ENCODE assay signal across 16 cellular contexts in genomic region chr2:113799375-113799774, GRCh38. TPM values are rescaled to one million over a fixed set of nuclear protein-coding genes. Genes with fewer than 3 reads are reported as not detected.
DNase-seq lines count a peak whose midpoint lies in the region; ATAC-seq and TF ChIP-seq lines count a peak whose summit lies in the region.
"Had no signal": no experiment of that assay in that cellular context is flagged by ENCODE, and none has a peak within 500 bp of the region (broad histone marks: within the 10 kb centered on the region; RNA-seq: fewer than 3 reads in every experiment).

No MANE protein-coding gene starts in this region.

- H3K4me1 ChIP-seq in GM23248 (ENCODE audit: insufficient read depth): no peaks in the 10 kb centered on the region
- H3K4me1 ChIP-seq in parathyroid adenoma: no peaks in the 10 kb centered on the region
- H3K4me1 ChIP-seq in naive thymus-derived CD4-positive, alpha-beta T cell (ENCODE audit: control insufficient read depth in 2 of 2, insufficient read depth in 2 of 2, low read length in 2 of 2): no peaks in the 10 kb centered on the region

- H3K27ac ChIP-seq in GM23248 (no peak overlapping the region), parathyroid adenoma (no peak overlapping the region)
- H3K27ac ChIP-seq in naive thymus-derived CD4-positive, alpha-beta T cell (ENCODE audit: low read depth, low read length): no peak overlapping the region

- in situ Hi-C loops in GM23248 (cut with MboI) (no loop called here), astrocyte of the spinal cord (cut with HindIII; ENCODE audit: low sequenced_read_pairs) (no loop called here)

- H3K4me3 Mint-ChIP-seq in naive thymus-derived CD4-positive, alpha-beta T cell: no peak overlapping the region
- H3K4me3 Mint-ChIP-seq: activated CD4-positive, alpha-beta T cell treated with anti-CD3 and anti-CD28 coated beads for 36 hours; activated naive CD8-positive, alpha-beta T cell treated with anti-CD3 and anti-CD28 coated beads for 36 hours; CD8-positive, alpha-beta memory T cell; endodermal cell; immature natural killer cell; nephron; T-helper 1 cell treated with Interleukin-12 subunit alpha and Interleukin-12 subunit beta and Interleukin-4 antibody, amounts not matched to agents 30 μg/mL and 1 μg/mL, for 36 hours had no signal

- H3K36me3 ChIP-seq in GM23248 (ENCODE audit: low read depth): no peaks in the 10 kb centered on the region
- H3K36me3 ChIP-seq in parathyroid adenoma (ENCODE audit: control insufficient read depth, insufficient read depth, low read length): no peaks in the 10 kb centered on the region
- H3K36me3 ChIP-seq in naive thymus-derived CD4-positive, alpha-beta T cell (ENCODE audit: control insufficient read depth in 2 of 3, insufficient read depth in 3 of 3, low read length in 3 of 3): no peaks in the 10 kb centered on the region

- H3K79me2 ChIP-seq in GM23248 (ENCODE audit: insufficient read depth): no peaks in the 10 kb centered on the region
- H3K79me2 ChIP-seq in parathyroid adenoma: no peaks in the 10 kb centered on the region

- H3K36me3 Mint-ChIP-seq in naive thymus-derived CD4-positive, alpha-beta T cell: no peaks in the 10 kb centered on the region
- H3K36me3 Mint-ChIP-seq: activated naive CD8-positive, alpha-beta T cell treated with anti-CD3 and anti-CD28 coated beads for 36 hours; CD8-positive, alpha-beta memory T cell; immature natural killer cell had no signal

- peak; percentile 63 for DNase-seq in GM23248
- DNase-seq in NOMO-1 treated with dmso at 0.1 percent for 144 hours (lab: John Stamatoyannopoulos, UW; ENCODE audit: unreplicated experiment): peak; percentile 38
- DNase-seq in astrocyte of the spinal cord (ENCODE audit: low read depth, low spot score): no peak
- DNase-seq in naive thymus-derived CD4-positive, alpha-beta T cell: no peak
- no peak for DNase-seq in NCI-H1436 (lab: John Stamatoyannopoulos, UW)
- DNase-seq: activated CD4-positive, alpha-beta T cell treated with anti-CD3 and anti-CD28 coated beads for 36 hours; activated naive CD8-positive, alpha-beta T cell treated with anti-CD3 and anti-CD28 coated beads for 36 hours; caudate nucleus; CD8-positive, alpha-beta memory T cell; endodermal cell; immature natural killer cell; stimulated activated CD4-positive, alpha-beta T cell treated with anti-CD3 and anti-CD28 coated beads, Interleukin-15, amount 100 ng/mL, for 24 hours had no signal

- no peak overlapping the region for H3K27ac Mint-ChIP-seq in naive thymus-derived CD4-positive, alpha-beta T cell
- H3K27ac Mint-ChIP-seq: activated CD4-positive, alpha-beta T cell treated with anti-CD3 and anti-CD28 coated beads for 36 hours; activated naive CD8-positive, alpha-beta T cell treated with anti-CD3 and anti-CD28 coated beads for 36 hours; CD8-positive, alpha-beta memory T cell; endodermal cell; immature natural killer cell; T-helper 1 cell treated with Interleukin-12 subunit alpha and Interleukin-12 subunit beta and Interleukin-4 antibody, amounts not matched to agents 30 μg/mL and 1 μg/mL, for 36 hours had no signal

- H3K4me2 ChIP-seq in GM23248 (ENCODE audit: unreplicated experiment) (no peak overlapping the region), parathyroid adenoma (ENCODE audit: low read length) (no peak overlapping the region)

- H3K4me3 ChIP-seq in GM23248 (no peak overlapping the region), astrocyte of the spinal cord (ENCODE audit: low read depth, low read length) (no peak overlapping the region), parathyroid adenoma (ENCODE audit: low read depth, low read length) (no peak overlapping the region)
- no peak overlapping the region for H3K4me3 ChIP-seq in naive thymus-derived CD4-positive, alpha-beta T cell (ENCODE audit: low read length)

- H3K9ac ChIP-seq in GM23248 (0 out of 2 replicates have a peak overlapping the region, but pooled peaks have one; percentile 10), parathyroid adenoma (no peak overlapping the region)

- WGBS in GM23248 (ENCODE audit: low coverage in 1 of 2, low lambda C conversion rate in 2 of 2, missing lambda C conversion rate in 2 of 2), 2 experiments: 35 to 36% methylated on average over 4 of the region's 4 CpGs

- H3K27me3 ChIP-seq in GM23248 (replicated peaks; ENCODE audit: insufficient read depth) (no peaks in the 10 kb centered on the region), parathyroid adenoma (ENCODE audit: control insufficient read depth, insufficient read depth, low read length) (no peaks in the 10 kb centered on the region)
- H3K27me3 ChIP-seq in naive thymus-derived CD4-positive, alpha-beta T cell (ENCODE audit: control insufficient read depth in 2 of 2, insufficient read depth in 2 of 2, low read length in 2 of 2): no peaks in the 10 kb centered on the region

- intact Hi-C loops in naive thymus-derived CD4-positive, alpha-beta T cell (cut with micrococcal nuclease): no loop called here

- H3K9me3 Mint-ChIP-seq in naive thymus-derived CD4-positive, alpha-beta T cell: peaks cover 0 to 1% (median 0%) of the 10 kb centered on the region in 11 donors
- H3K9me3 Mint-ChIP-seq: activated naive CD8-positive, alpha-beta T cell treated with anti-CD3 and anti-CD28 coated beads for 36 hours; CD8-positive, alpha-beta memory T cell; endodermal cell; immature natural killer cell; nephron; T-helper 1 cell treated with Interleukin-12 subunit alpha and Interleukin-12 subunit beta and Interleukin-4 antibody, amounts not matched to agents 30 μg/mL and 1 μg/mL, for 36 hours had no signal

- no peaks in the 10 kb centered on the region for H3K9me2 ChIP-seq in GM23248 (ENCODE audit: insufficient read depth)

- peak; percentile 7 for TF ChIP-seq CTCF in astrocyte of the spinal cord (IDR thresholded peaks at IDR 0.05; ENCODE audit: low read depth, low read length)
- peak; percentile 8 for TF ChIP-seq CTCF in parathyroid adenoma (IDR thresholded peaks at IDR 0.05)

- H3K4me1 Mint-ChIP-seq in naive thymus-derived CD4-positive, alpha-beta T cell: peaks cover 0 to 9% (median 0%) of the 10 kb centered on the region in 7 donors
- H3K4me1 Mint-ChIP-seq: CD8-positive, alpha-beta memory T cell; immature natural killer cell had no signal

- no peaks in the 10 kb centered on the region for H3F3A ChIP-seq in GM23248 (ENCODE audit: insufficient read depth)

- H4K20me1 ChIP-seq in GM23248 (ENCODE audit: insufficient read depth): no peaks in the 10 kb centered on the region

- H3K9me3 ChIP-seq in GM23248 (ENCODE audit: low read depth) (no peaks in the 10 kb centered on the region), parathyroid adenoma (ENCODE audit: control insufficient read depth, low read length) (no peaks in the 10 kb centered on the region)
- no peaks in the 10 kb centered on the region for H3K9me3 ChIP-seq in naive thymus-derived CD4-positive, alpha-beta T cell (ENCODE audit: control insufficient read depth in 2 of 3, low read length in 3 of 3)

- POLR2A ChIA-PET in naive thymus-derived CD4-positive, alpha-beta T cell (lab: Charles Lee): no interaction called here

- no peak for ATAC-seq in naive thymus-derived CD4-positive, alpha-beta T cell
- ATAC-seq in GM21381 (IDR thresholded peaks at IDR 0.05; ENCODE audit: unreplicated experiment): no peak
- ATAC-seq: activated CD4-positive, alpha-beta T cell treated with anti-CD3 and anti-CD28 coated beads for 36 hours had no signal

- CTCF ChIA-PET in naive thymus-derived CD4-positive, alpha-beta T cell (lab: Charles Lee): no interaction called here

- peaks cover 0 to 3% (median 0%) of the 10 kb centered on the region in 5 donors for H3K27me3 Mint-ChIP-seq in naive thymus-derived CD4-positive, alpha-beta T cell
- H3K27me3 Mint-ChIP-seq: activated CD4-positive, alpha-beta T cell treated with anti-CD3 and anti-CD28 coated beads for 36 hours; activated naive CD8-positive, alpha-beta T cell treated with anti-CD3 and anti-CD28 coated beads for 36 hours had no signal

- H2AFZ ChIP-seq in GM23248 (peak overlapping the region; percentile 69), parathyroid adenoma (no peak overlapping the region)

RNA-seq across cellular contexts. Expression of gene SLC35F5, which starts 42.9 kb away (rescaled TPM):
- total RNA-seq in GM23248 (2014; rRNA removed; shearing (Covaris generic)): 129 and 146 TPM in 2 replicates
- 97.0 and 101 TPM in 2 replicates for polyA plus RNA-seq in GM23248 (2016; fragmentation: Nextera tagmentation; extraction: Ambion mirVana)
- 10 to 100 TPM; 20.9 to 33.4 (median 26.4) TPM for total RNA-seq in naive thymus-derived CD4-positive, alpha-beta T cell
- 1 to 10 TPM; 3.8 to 5.4 TPM for polyA plus RNA-seq in naive thymus-derived CD4-positive, alpha-beta T cell

Comparison
In these comparisons a context has a peak if more than half of its experiments do, and no peak if none do; other contexts are left out.
1. DNase-seq: peak in GM23248 (single experiment) and NOMO-1 treated with dmso at 0.1 percent for 144 hours (single experiment); none in astrocyte of the spinal cord (single experiment), naive thymus-derived CD4-positive, alpha-beta T cell (0 of 9) and NCI-H1436 (single experiment).